Comparison of ENCODE assay signal across 1 cellular context in the genomic region with DNA sequence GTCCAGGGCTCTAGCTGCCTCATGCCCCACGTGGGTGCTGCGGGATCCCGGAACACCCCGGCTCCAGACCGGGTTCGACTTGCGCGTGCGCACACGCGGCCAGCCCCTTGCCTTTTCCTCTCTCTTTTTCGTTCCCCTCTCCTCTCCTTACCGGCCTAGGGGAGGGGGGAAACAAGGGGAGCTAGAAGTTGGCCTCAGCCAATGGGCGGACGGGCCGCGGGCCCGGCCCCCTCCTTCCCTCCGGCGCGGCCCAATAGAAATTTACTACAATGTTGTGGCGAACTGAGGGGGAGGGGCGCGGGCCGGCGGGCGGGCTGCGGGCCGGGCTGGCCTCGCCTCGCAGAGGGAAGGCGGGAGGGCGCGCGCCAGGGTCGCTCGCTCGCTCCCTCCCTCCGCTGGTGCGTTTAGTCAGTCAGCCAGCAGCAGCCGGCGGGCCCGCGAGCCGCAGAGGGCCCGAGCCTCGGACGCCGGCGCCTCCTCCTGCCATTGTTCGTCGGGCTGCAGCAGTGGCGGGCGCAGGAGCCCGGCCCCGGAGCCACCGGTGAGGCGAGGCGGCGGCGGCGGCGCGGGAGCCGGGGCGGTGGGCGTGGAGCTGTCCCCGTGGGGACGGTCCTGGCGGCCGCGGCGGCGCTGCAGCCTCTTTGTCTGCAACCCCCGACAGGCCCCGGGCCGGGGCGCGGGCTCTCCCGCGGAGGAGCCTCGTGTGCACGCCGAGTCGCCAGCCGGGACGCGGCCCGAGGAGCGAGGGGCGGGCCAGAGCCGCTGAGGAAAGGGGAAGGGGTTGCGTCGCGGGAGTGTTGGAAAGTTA.
TF ChIP-seq lines count a peak whose summit lies in the region.

EPB41 (plus strand) TSS at position 342 of the 808 bp plus-strand sequence. CDS start 72,869 bp downstream, outside the sequence.

TF ChIP-seq in HepG2, 621 proteins besides CTCF, POLR2A, EP300 and RAD21 (continued from another document and continues in another):
- TF ChIP-seq ZBED4 (CRISPR knock-in tag; IDR thresholded peaks at IDR 0.05; ENCODE audit: borderline replicate concordance) (peak; percentile 82), GTF3A (CRISPR knock-in tag; conservative IDR thresholded peaks at IDR 0.05) (no peak), MXD4 (CRISPR knock-in tag; IDR thresholded peaks at IDR 0.05) (peak; percentile 44), JUNB (CRISPR knock-in tag; IDR thresholded peaks at IDR 0.05; ENCODE audit: borderline replicate concordance) (no peak), ZNF749 (CRISPR knock-in tag; IDR thresholded peaks at IDR 0.05; ENCODE audit: borderline replicate concordance) (0 out of 2 replicates have a peak, but pooled peaks have one; percentile 10), SNAPC5 (CRISPR knock-in tag; IDR thresholded peaks at IDR 0.05; ENCODE audit: borderline replicate concordance) (0 out of 2 replicates have a peak, but pooled peaks have one; percentile 55), ZNF556 (CRISPR knock-in tag; IDR thresholded peaks at IDR 0.05; ENCODE audit: borderline replicate concordance) (0 out of 2 replicates have a peak, but pooled peaks have one; percentile 9), STAG1 (CRISPR knock-in tag; IDR thresholded peaks at IDR 0.05) (no peak), YEATS4 (CRISPR knock-in tag; IDR thresholded peaks at IDR 0.05; ENCODE audit: borderline replicate concordance) (peak; percentile 68), ATAD3A (CRISPR knock-in tag; IDR thresholded peaks at IDR 0.05) (no peak), ZNF263 (CRISPR knock-in tag; IDR thresholded peaks at IDR 0.05) (0 out of 2 replicates have a peak, but pooled peaks have one; percentile 53), AHR (CRISPR knock-in tag; IDR thresholded peaks at IDR 0.05) (0 out of 2 replicates have a peak, but pooled peaks have one; percentile 42), NFYC (CRISPR knock-in tag; IDR thresholded peaks at IDR 0.05) (peak; percentile 83), ZNF747 (CRISPR knock-in tag; IDR thresholded peaks at IDR 0.05; ENCODE audit: borderline replicate concordance) (no peak), KMT2B (CRISPR knock-in tag; IDR thresholded peaks at IDR 0.05) (peak; percentile 6; the same call in 1 of the 2 replicates), LCORL (IDR thresholded peaks at IDR 0.05) (no peak), LCORL (CRISPR knock-in tag; IDR thresholded peaks at IDR 0.05) (no peak), FOSL2 (CRISPR knock-in tag; IDR thresholded peaks at IDR 0.05) (no peak), ZMYM4 (CRISPR knock-in tag; IDR thresholded peaks at IDR 0.05) (0 out of 2 replicates have a peak, but pooled peaks have one; percentile 18), TCF12 (IDR thresholded peaks at IDR 0.05) (no peak), TCF12 (CRISPR knock-in tag; IDR thresholded peaks at IDR 0.05) (peak; percentile 63; the same call in 1 of the 2 replicates), TIGD3 (CRISPR knock-in tag; IDR thresholded peaks at IDR 0.05; ENCODE audit: borderline replicate concordance) (no peak), SRSF1 (optimal IDR thresholded peaks at IDR 0.05; ENCODE audit: low read depth, low read length) (peak; percentile 14), U2AF1 (optimal IDR thresholded peaks at IDR 0.05; ENCODE audit: low read depth, low read length) (no peak), ZFP36L1 (CRISPR knock-in tag; IDR thresholded peaks at IDR 0.05) (no peak), CENPT (CRISPR knock-in tag; IDR thresholded peaks at IDR 0.05; ENCODE audit: low read depth) (no peak), ZMYM3 (CRISPR knock-in tag; IDR thresholded peaks at IDR 0.05) (no peak), ZNF343 (CRISPR knock-in tag; IDR thresholded peaks at IDR 0.05) (no peak), TAF1 (CRISPR knock-in tag; IDR thresholded peaks at IDR 0.05) (peak; percentile 39), IRF1 (CRISPR knock-in tag; IDR thresholded peaks at IDR 0.05; ENCODE audit: low read depth) (no peak), ASH2L (IDR thresholded peaks at IDR 0.05; ENCODE audit: insufficient read length, low read depth, low read length) (peak; percentile 83), ZNF431 (CRISPR knock-in tag; IDR thresholded peaks at IDR 0.05; ENCODE audit: borderline replicate concordance, low read depth) (0 out of 2 replicates have a peak, but pooled peaks have one; percentile 30), KDM2A (CRISPR knock-in tag; IDR thresholded peaks at IDR 0.05; ENCODE audit: borderline replicate concordance, low read depth) (peak; percentile 31; the same call in 1 of the 2 replicates), ZNF773 (CRISPR knock-in tag; IDR thresholded peaks at IDR 0.05; ENCODE audit: borderline replicate concordance) (peak; percentile 32; the same call in 1 of the 2 replicates), ZNF3 (CRISPR knock-in tag; IDR thresholded peaks at IDR 0.05) (no peak), THAP11 (CRISPR knock-in tag; IDR thresholded peaks at IDR 0.05) (0 out of 2 replicates have a peak, but pooled peaks have one; percentile 29), GABPB1 (CRISPR knock-in tag; IDR thresholded peaks at IDR 0.05) (peak; percentile 42; the same call in 1 of the 2 replicates), TFDP2 (CRISPR knock-in tag; IDR thresholded peaks at IDR 0.05) (peak; percentile 59; the same call in 1 of the 2 replicates), ZNF777 (CRISPR knock-in tag; IDR thresholded peaks at IDR 0.05) (peak; percentile 91), ZNF460 (CRISPR knock-in tag; IDR thresholded peaks at IDR 0.05; ENCODE audit: borderline replicate concordance) (no peak), RBFOX2 (IDR thresholded peaks at IDR 0.05; ENCODE audit: low read depth, low read length) (peak; percentile 70), ZNF160 (CRISPR knock-in tag; IDR thresholded peaks at IDR 0.05) (no peak), GABPA (IDR thresholded peaks at IDR 0.05; ENCODE audit: low read depth, low read length) (no peak), GABPA (CRISPR knock-in tag; IDR thresholded peaks at IDR 0.05; ENCODE audit: low read depth) (0 out of 2 replicates have a peak, but pooled peaks have one; percentile 15), AGO2 (optimal IDR thresholded peaks at IDR 0.05; ENCODE audit: low read depth, low read length) (peak; percentile 62), SP4 (CRISPR knock-in tag; IDR thresholded peaks at IDR 0.05) (peak; percentile 39; the same call in 1 of the 2 replicates), ELF1 (CRISPR knock-in tag; IDR thresholded peaks at IDR 0.05) (peak; percentile 64)
- TF ChIP-seq, protein P1, sequence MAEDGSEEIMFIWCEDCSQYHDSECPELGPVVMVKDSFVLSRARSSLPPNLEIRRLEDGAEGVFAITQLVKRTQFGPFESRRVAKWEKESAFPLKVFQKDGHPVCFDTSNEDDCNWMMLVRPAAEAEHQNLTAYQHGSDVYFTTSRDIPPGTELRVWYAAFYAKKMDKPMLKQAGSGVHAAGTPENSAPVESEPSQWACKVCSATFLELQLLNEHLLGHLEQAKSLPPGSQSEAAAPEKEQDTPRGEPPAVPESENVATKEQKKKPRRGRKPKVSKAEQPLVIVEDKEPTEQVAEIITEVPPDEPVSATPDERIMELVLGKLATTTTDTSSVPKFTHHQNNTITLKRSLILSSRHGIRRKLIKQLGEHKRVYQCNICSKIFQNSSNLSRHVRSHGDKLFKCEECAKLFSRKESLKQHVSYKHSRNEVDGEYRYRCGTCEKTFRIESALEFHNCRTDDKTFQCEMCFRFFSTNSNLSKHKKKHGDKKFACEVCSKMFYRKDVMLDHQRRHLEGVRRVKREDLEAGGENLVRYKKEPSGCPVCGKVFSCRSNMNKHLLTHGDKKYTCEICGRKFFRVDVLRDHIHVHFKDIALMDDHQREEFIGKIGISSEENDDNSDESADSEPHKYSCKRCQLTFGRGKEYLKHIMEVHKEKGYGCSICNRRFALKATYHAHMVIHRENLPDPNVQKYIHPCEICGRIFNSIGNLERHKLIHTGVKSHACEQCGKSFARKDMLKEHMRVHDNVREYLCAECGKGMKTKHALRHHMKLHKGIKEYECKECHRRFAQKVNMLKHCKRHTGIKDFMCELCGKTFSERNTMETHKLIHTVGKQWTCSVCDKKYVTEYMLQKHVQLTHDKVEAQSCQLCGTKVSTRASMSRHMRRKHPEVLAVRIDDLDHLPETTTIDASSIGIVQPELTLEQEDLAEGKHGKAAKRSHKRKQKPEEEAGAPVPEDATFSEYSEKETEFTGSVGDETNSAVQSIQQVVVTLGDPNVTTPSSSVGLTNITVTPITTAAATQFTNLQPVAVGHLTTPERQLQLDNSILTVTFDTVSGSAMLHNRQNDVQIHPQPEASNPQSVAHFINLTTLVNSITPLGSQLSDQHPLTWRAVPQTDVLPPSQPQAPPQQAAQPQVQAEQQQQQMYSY (CRISPR knock-in tag; IDR thresholded peaks at IDR 0.05), result peak; percentile 37; the same call in 1 of the 2 replicates
- TF ChIP-seq, protein P2, sequence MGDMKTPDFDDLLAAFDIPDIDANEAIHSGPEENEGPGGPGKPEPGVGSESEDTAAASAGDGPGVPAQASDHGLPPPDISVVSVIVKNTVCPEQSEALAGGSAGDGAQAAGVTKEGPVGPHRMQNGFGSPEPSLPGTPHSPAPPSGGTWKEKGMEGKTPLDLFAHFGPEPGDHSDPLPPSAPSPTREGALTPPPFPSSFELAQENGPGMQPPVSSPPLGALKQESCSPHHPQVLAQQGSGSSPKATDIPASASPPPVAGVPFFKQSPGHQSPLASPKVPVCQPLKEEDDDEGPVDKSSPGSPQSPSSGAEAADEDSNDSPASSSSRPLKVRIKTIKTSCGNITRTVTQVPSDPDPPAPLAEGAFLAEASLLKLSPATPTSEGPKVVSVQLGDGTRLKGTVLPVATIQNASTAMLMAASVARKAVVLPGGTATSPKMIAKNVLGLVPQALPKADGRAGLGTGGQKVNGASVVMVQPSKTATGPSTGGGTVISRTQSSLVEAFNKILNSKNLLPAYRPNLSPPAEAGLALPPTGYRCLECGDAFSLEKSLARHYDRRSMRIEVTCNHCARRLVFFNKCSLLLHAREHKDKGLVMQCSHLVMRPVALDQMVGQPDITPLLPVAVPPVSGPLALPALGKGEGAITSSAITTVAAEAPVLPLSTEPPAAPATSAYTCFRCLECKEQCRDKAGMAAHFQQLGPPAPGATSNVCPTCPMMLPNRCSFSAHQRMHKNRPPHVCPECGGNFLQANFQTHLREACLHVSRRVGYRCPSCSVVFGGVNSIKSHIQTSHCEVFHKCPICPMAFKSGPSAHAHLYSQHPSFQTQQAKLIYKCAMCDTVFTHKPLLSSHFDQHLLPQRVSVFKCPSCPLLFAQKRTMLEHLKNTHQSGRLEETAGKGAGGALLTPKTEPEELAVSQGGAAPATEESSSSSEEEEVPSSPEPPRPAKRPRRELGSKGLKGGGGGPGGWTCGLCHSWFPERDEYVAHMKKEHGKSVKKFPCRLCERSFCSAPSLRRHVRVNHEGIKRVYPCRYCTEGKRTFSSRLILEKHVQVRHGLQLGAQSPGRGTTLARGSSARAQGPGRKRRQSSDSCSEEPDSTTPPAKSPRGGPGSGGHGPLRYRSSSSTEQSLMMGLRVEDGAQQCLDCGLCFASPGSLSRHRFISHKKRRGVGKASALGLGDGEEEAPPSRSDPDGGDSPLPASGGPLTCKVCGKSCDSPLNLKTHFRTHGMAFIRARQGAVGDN (CRISPR knock-in tag; IDR thresholded peaks at IDR 0.05), result peak; percentile 84
